Comparison of ENCODE assay signal across 22 cellular contexts in genomic region chr2:146444987-146445386, GRCh38.
DNase-seq lines count a peak whose midpoint lies in the region; ATAC-seq and TF ChIP-seq lines count a peak whose summit lies in the region.
"Had no signal": no experiment of that assay in that cellular context is flagged by ENCODE, and none has a peak within 500 bp of the region (broad histone marks: within the 10 kb centered on the region; RNA-seq: fewer than 3 reads in every experiment).

No MANE protein-coding gene starts in this region.

- intact Hi-C loops in PC-3 (cut with micrococcal nuclease): loop anchor here (1.0 kb wide), 1 partner anchor 78 kb away; no protein-coding TSS in a partner anchor
- intact Hi-C loops in CD8-positive, alpha-beta T cell (cut with DNase I, micrococcal nuclease): no loop called here

- no peak for TF ChIP-seq CTCF in PC-3 (conservative IDR thresholded peaks at IDR 0.05; ENCODE audit: low read depth, low read length)
- no peak for TF ChIP-seq CTCF in CD8-positive, alpha-beta T cell (IDR thresholded peaks at IDR 0.05)

- no peaks in the 10 kb centered on the region for H3K79me2 ChIP-seq in GM23248 (ENCODE audit: insufficient read depth)
- no peaks in the 10 kb centered on the region for H3K79me2 ChIP-seq in PC-3 (ENCODE audit: low read length)

- no peaks in the 10 kb centered on the region for H3K4me1 ChIP-seq in GM23248 (ENCODE audit: insufficient read depth)
- H3K4me1 ChIP-seq in PC-3 (ENCODE audit: insufficient read depth, low read length): peaks cover 11% of the 10 kb centered on the region
- no peaks in the 10 kb centered on the region for H3K4me1 ChIP-seq in CD8-positive, alpha-beta T cell (ENCODE audit: insufficient read depth, low read length)
- H3K4me1 ChIP-seq: A549; BLaER1 treated with 17β-estradiol and CSF1 and Interleukin-3, amounts not matched to agents 10 nM and 100 nM had no signal

- CTCF ChIA-PET in PC-3 (lab: Charles Lee): no interaction called here
- CTCF ChIA-PET in CD8-positive, alpha-beta T cell (lab: Charles Lee): no interaction called here

- H3K4me1 Mint-ChIP-seq in CD8-positive, alpha-beta T cell (ENCODE audit: low read depth): no peaks in the 10 kb centered on the region
- H3K4me1 Mint-ChIP-seq: B cell; CD8-positive, alpha-beta memory T cell had no signal

- H3K4me2 ChIP-seq in GM23248 (ENCODE audit: unreplicated experiment): no peak overlapping the region
- H3K4me2 ChIP-seq in PC-3 (ENCODE audit: low read length): no peak overlapping the region
- H3K4me2 ChIP-seq: A549; BLaER1 treated with 17β-estradiol and CSF1 and Interleukin-3, amounts not matched to agents 10 nM and 100 nM had no signal

- no peak overlapping the region for H3K9ac ChIP-seq in GM23248
- H3K9ac ChIP-seq in PC-3 (ENCODE audit: low read length): no peak overlapping the region
- H3K9ac ChIP-seq: BLaER1 treated with 17β-estradiol and CSF1 and Interleukin-3, amounts not matched to agents 10 nM and 100 nM had no signal

- no TSS peak for BruUV-seq in PC-3 (replicated peaks; lab: Mats Ljungman, UMichigan)

- no peaks in the 10 kb centered on the region for H3K27me3 ChIP-seq in GM23248 (replicated peaks; ENCODE audit: insufficient read depth)
- no peaks in the 10 kb centered on the region for H3K27me3 ChIP-seq in PC-3 (ENCODE audit: low read length)
- H3K27me3 ChIP-seq in CD8-positive, alpha-beta T cell (ENCODE audit: insufficient read depth, low read length): no peaks in the 10 kb centered on the region
- H3K27me3 ChIP-seq: BLaER1 treated with 17β-estradiol and CSF1 and Interleukin-3, amounts not matched to agents 10 nM and 100 nM had no signal

- ATAC-seq in PC-3: peak; percentile 94
- ATAC-seq in CD8-positive, alpha-beta T cell: no peak
- ATAC-seq: A549, GM12878 had no signal

- H3K27ac ChIP-seq in GM23248: no peak overlapping the region
- no peak overlapping the region for H3K27ac ChIP-seq in PC-3 (ENCODE audit: low read length)
- H3K27ac ChIP-seq in CD8-positive, alpha-beta T cell (ENCODE audit: low read depth, low read length): no peak overlapping the region
- H3K27ac ChIP-seq: 22Rv1; A549; BLaER1 treated with 17β-estradiol and CSF1 and Interleukin-3, amounts not matched to agents 10 nM and 100 nM; C4-2B had no signal

- H3F3A ChIP-seq in GM23248 (ENCODE audit: insufficient read depth) (no peaks in the 10 kb centered on the region), PC-3 (ENCODE audit: low read length, unreplicated experiment) (no peaks in the 10 kb centered on the region)

- no peaks in the 10 kb centered on the region for H3K36me3 ChIP-seq in GM23248 (ENCODE audit: low read depth)
- no peaks in the 10 kb centered on the region for H3K36me3 ChIP-seq in PC-3 (ENCODE audit: low read depth, low read length)
- H3K36me3 ChIP-seq in CD8-positive, alpha-beta T cell (ENCODE audit: insufficient read depth, low read length): no peaks in the 10 kb centered on the region
- H3K36me3 ChIP-seq: BLaER1 treated with 17β-estradiol and CSF1 and Interleukin-3, amounts not matched to agents 10 nM and 100 nM had no signal

- in situ Hi-C loops in GM23248 (cut with MboI): no loop called here

- POLR2A ChIA-PET in PC-3 (lab: Charles Lee; ENCODE audit: unreplicated experiment): interaction anchor here (0.6 kb wide), 1 partner anchor 18 kb away, joined by 3 read pairs; no protein-coding TSS in a partner anchor
- POLR2A ChIA-PET in CD8-positive, alpha-beta T cell (lab: Charles Lee): no interaction called here

- H3K4me3 ChIP-seq in GM23248 (no peak overlapping the region), PC-3 (ENCODE audit: low read length) (no peak overlapping the region)
- no peak overlapping the region for H3K4me3 ChIP-seq in CD8-positive, alpha-beta T cell (ENCODE audit: low read depth, low read length)
- H3K4me3 ChIP-seq: A549; BLaER1 treated with 17β-estradiol and CSF1 and Interleukin-3, amounts not matched to agents 10 nM and 100 nM; GM12878 had no signal

- peaks cover 6% of the 10 kb centered on the region for H3K9me3 Mint-ChIP-seq in CD8-positive, alpha-beta T cell

- H3K27me3 Mint-ChIP-seq in CD8-positive, alpha-beta T cell (ENCODE audit: low read depth): no peaks in the 10 kb centered on the region
- H3K27me3 Mint-ChIP-seq: B cell; CD4-positive, alpha-beta T cell; CD8-positive, alpha-beta memory T cell had no signal

- H3K4me3 Mint-ChIP-seq in CD8-positive, alpha-beta T cell: no peak overlapping the region
- H3K4me3 Mint-ChIP-seq: B cell; CD4-positive, alpha-beta T cell; CD8-positive, alpha-beta memory T cell had no signal

- no peak overlapping the region for H3K27ac Mint-ChIP-seq in CD8-positive, alpha-beta T cell
- H3K27ac Mint-ChIP-seq: B cell; CD4-positive, alpha-beta T cell; CD8-positive, alpha-beta memory T cell had no signal

- H2AFZ ChIP-seq in GM23248 (no peak overlapping the region), PC-3 (ENCODE audit: low read length) (no peak overlapping the region)

- H3K9me3 ChIP-seq in GM23248 (ENCODE audit: low read depth) (no peaks in the 10 kb centered on the region), PC-3 (ENCODE audit: low read length) (no peaks in the 10 kb centered on the region)
- H3K9me3 ChIP-seq in CD8-positive, alpha-beta T cell (ENCODE audit: low read length): no peaks in the 10 kb centered on the region
- H3K9me3 ChIP-seq: A549; BLaER1 treated with 17β-estradiol and CSF1 and Interleukin-3, amounts not matched to agents 10 nM and 100 nM had no signal

- no peaks in the 10 kb centered on the region for H3K36me3 Mint-ChIP-seq in CD8-positive, alpha-beta T cell
- H3K36me3 Mint-ChIP-seq: CD8-positive, alpha-beta memory T cell had no signal

- H4K20me1 ChIP-seq in GM23248 (ENCODE audit: insufficient read depth) (no peaks in the 10 kb centered on the region), PC-3 (ENCODE audit: low read length) (no peaks in the 10 kb centered on the region)
- H4K20me1 ChIP-seq: BLaER1 treated with 17β-estradiol and CSF1 and Interleukin-3, amounts not matched to agents 10 nM and 100 nM had no signal

- H3K9me2 ChIP-seq in GM23248 (ENCODE audit: insufficient read depth) (no peaks in the 10 kb centered on the region; the same call in 1 of the 2 replicates), PC-3 (replicated peaks; ENCODE audit: low read length) (no peaks in the 10 kb centered on the region)

- DNase-seq in GM23248 (peak; percentile 3), PC-3 (peak; percentile 42), stromal cell of bone marrow (ENCODE audit: low read depth) (peak; percentile 9), NOMO-1 treated with DMSO at 0.1 percent for 48 hours (lab: John Stamatoyannopoulos, UW; ENCODE audit: unreplicated experiment) (no peak)
- no peak for DNase-seq in CD8-positive, alpha-beta T cell
- DNase-seq: AML-193; CD4-positive, alpha-beta T cell; CD8-positive, alpha-beta memory T cell; COR-L47; DMS 273 treated with DMSO at 0.1 percent for 48 hours; DMS153; DMS53; DMS79; DND-41; EL; GDM1 had no signal

Comparison
In these comparisons a context has a peak if more than half of its experiments do, and no peak if none do; other contexts are left out.
1. DNase-seq: peak in GM23248 (single experiment), PC-3 (single experiment) and stromal cell of bone marrow (single experiment); none in NOMO-1 treated with DMSO at 0.1 percent for 48 hours (single experiment) and CD8-positive, alpha-beta T cell (0 of 7).